23 cellular contexts compared by ENCODE assay signal in the genomic region with DNA sequence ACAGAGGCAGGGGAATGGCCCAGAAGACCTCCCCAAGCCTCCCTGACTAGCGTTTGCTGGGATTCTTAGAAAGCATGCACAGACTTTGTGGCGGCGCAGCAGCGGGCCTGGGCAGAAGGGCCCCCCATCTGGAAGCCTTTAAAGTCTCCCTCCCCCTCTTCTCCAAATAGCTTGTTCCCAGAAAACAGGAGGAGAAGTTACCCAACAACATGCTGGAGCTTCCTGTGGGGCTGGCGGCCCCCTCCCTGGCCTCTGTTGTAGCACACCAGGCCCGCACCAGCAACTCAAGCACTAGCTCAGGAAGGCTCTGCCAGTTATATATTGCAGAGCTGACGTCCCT.
DNase-seq lines count a peak whose midpoint lies in the region; ATAC-seq lines count a peak whose summit lies in the region.
"Had no signal": no experiment of that assay in that cellular context is flagged by ENCODE, and none has a peak within 500 bp of the region (broad histone marks: within the 10 kb centered on the region; RNA-seq: fewer than 3 reads in every experiment).

No MANE protein-coding gene starts in this region.

- H3K36me3 ChIP-seq in H7 (replicated peaks; ENCODE audit: control insufficient read depth, insufficient read depth, low read length): no peaks in the 10 kb centered on the region

- H3K27ac Mint-ChIP-seq in activated T-helper 17 cell treated with anti-CD3 and anti-CD28 coated beads, Interleukin-2, amount 50 U/mL, for 72 hours: no peak overlapping the region
- H3K27ac Mint-ChIP-seq: CD8-positive, alpha-beta memory T cell had no signal

- DNase-seq in activated CD8-positive, alpha-beta memory T cell treated with anti-CD3 and anti-CD28 coated beads, Interleukin-2, amount 50 U/mL, for 48 hours: peak; percentile 12
- DNase-seq in activated CD8-positive, alpha-beta memory T cell treated with anti-CD3 and anti-CD28 coated beads, Interleukin-2, amount 50 U/mL, for 4 hours: no peak
- DNase-seq in GM03348 (ENCODE audit: low spot score): peak; percentile 53
- DNase-seq in fibroblast of gingiva (ENCODE audit: low read depth): peak; percentile 24
- DNase-seq in stimulated activated CD8-positive, alpha-beta memory T cell treated with anti-CD3 and anti-CD28 coated beads, Interleukin-4, amount 100 ng/mL, for 48 hours: peak; percentile 5
- DNase-seq in G401 (ENCODE audit: low spot score): no peak
- no peak for DNase-seq in H7
- DNase-seq: ACHN; AML-193; Calu3; CD8-positive, alpha-beta memory T cell; DMS53; GOT3; IMR-90; NCI-H1105 treated with DMSO at 0.1 percent for 48 hours; NCI-H2081; NCI-H2171 treated with DMSO at 0.1 percent for 48 hours; NCI-H524 treated with DMSO at 0.1 percent for 48 hours; NCI-H82 had no signal

- no peaks in the 10 kb centered on the region for H3K4me1 Mint-ChIP-seq in activated T-helper 17 cell treated with anti-CD3 and anti-CD28 coated beads, Interleukin-2, amount 50 U/mL, for 72 hours
- H3K4me1 Mint-ChIP-seq: CD8-positive, alpha-beta memory T cell had no signal

- H3K36me3 Mint-ChIP-seq in activated T-helper 17 cell treated with anti-CD3 and anti-CD28 coated beads, Interleukin-2, amount 50 U/mL, for 72 hours (ENCODE audit: low read depth): no peaks in the 10 kb centered on the region
- H3K36me3 Mint-ChIP-seq: CD8-positive, alpha-beta memory T cell had no signal

- no peak overlapping the region for H3K4me3 ChIP-seq in H7 (ENCODE audit: insufficient read depth, low read depth, low read length)

- H3K27me3 Mint-ChIP-seq in activated T-helper 17 cell treated with anti-CD3 and anti-CD28 coated beads, Interleukin-2, amount 50 U/mL, for 72 hours: no peaks in the 10 kb centered on the region

- ATAC-seq in activated T-helper 17 cell treated with anti-CD3 and anti-CD28 coated beads, Interleukin-2, amount 50 U/mL, for 72 hours (replicated peaks): no peak
- ATAC-seq: HCT116, Panc1, SK-N-SH treated with all-trans-retinoic acid at 6 μM for 48 hours had no signal

- in situ Hi-C loops in G401 (cut with HindIII; ENCODE audit: low sequenced_read_pairs): no loop called here

- H3K27me3 ChIP-seq in H7 (ENCODE audit: control insufficient read depth, insufficient read depth, low read length): no peaks in the 10 kb centered on the region

- H3K4me3 Mint-ChIP-seq in activated T-helper 17 cell treated with anti-CD3 and anti-CD28 coated beads, Interleukin-2, amount 50 U/mL, for 72 hours: no peak overlapping the region
- H3K4me3 Mint-ChIP-seq: CD8-positive, alpha-beta memory T cell had no signal

- H3K9me3 Mint-ChIP-seq in activated T-helper 17 cell treated with anti-CD3 and anti-CD28 coated beads, Interleukin-2, amount 50 U/mL, for 72 hours: no peaks in the 10 kb centered on the region
- H3K9me3 Mint-ChIP-seq: CD8-positive, alpha-beta memory T cell had no signal

Comparison
In these comparisons a context has a peak if more than half of its experiments do, and no peak if none do; other contexts are left out.
1. DNase-seq: peak in activated CD8-positive, alpha-beta memory T cell treated with anti-CD3 and anti-CD28 coated beads, Interleukin-2, amount 50 U/mL, for 48 hours (single experiment), GM03348 (single experiment), fibroblast of gingiva (single experiment) and stimulated activated CD8-positive, alpha-beta memory T cell treated with anti-CD3 and anti-CD28 coated beads, Interleukin-4, amount 100 ng/mL, for 48 hours (single experiment); none in activated CD8-positive, alpha-beta memory T cell treated with anti-CD3 and anti-CD28 coated beads, Interleukin-2, amount 50 U/mL, for 4 hours (single experiment), G401 (single experiment) and H7 (single experiment).